ENCODE assay signal across 1 cellular context in the genomic region with DNA sequence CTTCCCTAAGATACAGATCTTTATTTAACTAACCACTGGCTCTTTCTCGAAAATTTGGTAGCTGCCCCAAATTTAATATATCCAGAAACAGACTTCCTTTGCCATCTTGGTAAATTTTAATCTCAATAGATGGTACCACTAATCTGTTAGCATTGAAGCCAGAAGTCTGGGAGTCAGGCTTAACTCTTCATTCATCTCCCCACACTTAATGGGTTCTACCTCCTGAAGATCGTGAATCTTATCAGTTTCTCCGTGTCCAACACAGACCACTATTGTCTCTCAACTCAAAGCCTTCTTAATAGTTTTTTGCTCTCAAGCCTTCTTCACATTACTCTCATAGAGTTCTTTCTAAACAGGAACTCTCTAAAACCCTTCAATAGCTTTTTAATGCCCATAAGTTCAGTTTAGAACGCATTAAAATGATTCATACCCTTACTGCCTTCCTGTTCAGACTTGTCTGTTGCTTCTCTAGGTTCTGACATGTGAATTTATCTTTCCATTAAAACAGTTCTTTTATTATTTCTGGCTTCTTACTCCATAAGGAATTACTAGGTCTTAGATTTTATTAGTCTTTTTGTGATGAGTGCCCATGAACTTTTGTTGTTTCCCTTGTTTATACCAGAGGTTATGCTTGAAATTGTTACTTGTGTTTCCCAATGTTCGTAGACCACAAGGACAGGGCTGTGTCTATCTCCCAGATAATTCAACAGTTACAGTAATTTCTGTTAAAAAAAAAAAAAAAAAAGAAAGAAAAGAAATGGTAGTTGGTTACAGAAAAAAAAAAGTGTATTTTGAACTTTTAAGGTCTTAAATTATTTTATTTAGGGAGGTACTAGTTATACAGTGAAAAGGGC.
TF ChIP-seq lines count a peak whose summit lies in the region.

No MANE protein-coding gene starts in this region.

TF ChIP-seq in HEK293, 187 proteins besides CTCF, POLR2A, EP300 and RAD21 (continued from another document and continues in another):
- TF ChIP-seq, protein P1, sequence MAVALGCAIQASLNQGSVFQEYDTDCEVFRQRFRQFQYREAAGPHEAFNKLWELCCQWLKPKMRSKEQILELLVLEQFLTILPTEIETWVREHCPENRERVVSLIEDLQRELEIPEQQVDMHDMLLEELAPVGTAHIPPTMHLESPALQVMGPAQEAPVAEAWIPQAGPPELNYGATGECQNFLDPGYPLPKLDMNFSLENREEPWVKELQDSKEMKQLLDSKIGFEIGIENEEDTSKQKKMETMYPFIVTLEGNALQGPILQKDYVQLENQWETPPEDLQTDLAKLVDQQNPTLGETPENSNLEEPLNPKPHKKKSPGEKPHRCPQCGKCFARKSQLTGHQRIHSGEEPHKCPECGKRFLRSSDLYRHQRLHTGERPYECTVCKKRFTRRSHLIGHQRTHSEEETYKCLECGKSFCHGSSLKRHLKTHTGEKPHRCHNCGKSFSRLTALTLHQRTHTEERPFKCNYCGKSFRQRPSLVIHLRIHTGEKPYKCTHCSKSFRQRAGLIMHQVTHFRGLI (tag by site-specific recombination; IDR thresholded peaks at IDR 0.05), result 0 out of 2 replicates have a peak, but pooled peaks have one; percentile 24
- TF ChIP-seq, protein P2, sequence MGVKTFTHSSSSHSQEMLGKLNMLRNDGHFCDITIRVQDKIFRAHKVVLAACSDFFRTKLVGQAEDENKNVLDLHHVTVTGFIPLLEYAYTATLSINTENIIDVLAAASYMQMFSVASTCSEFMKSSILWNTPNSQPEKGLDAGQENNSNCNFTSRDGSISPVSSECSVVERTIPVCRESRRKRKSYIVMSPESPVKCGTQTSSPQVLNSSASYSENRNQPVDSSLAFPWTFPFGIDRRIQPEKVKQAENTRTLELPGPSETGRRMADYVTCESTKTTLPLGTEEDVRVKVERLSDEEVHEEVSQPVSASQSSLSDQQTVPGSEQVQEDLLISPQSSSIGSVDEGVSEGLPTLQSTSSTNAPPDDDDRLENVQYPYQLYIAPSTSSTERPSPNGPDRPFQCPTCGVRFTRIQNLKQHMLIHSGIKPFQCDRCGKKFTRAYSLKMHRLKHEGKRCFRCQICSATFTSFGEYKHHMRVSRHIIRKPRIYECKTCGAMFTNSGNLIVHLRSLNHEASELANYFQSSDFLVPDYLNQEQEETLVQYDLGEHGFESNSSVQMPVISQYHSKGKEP (tag by site-specific recombination; IDR thresholded peaks at IDR 0.05), result 0 out of 2 replicates have a peak, but pooled peaks have one; percentile 25
- TF ChIP-seq ZNF529 (tag by site-specific recombination; IDR thresholded peaks at IDR 0.05; ENCODE audit: insufficient replicate concordance) (no peak), ZNF23 (tag by site-specific recombination; IDR thresholded peaks at IDR 0.05; ENCODE audit: borderline replicate concordance) (no peak), GLIS1 (tag by site-specific recombination; IDR thresholded peaks at IDR 0.05) (no peak), ZEB2 (tag by site-specific recombination; IDR thresholded peaks at IDR 0.05) (peak; percentile 69; the same call in 1 of the 2 replicates), ZNF391 (tag by site-specific recombination; IDR thresholded peaks at IDR 0.05; ENCODE audit: borderline replicate concordance, low read depth) (no peak), ZSCAN30 (tag by site-specific recombination; IDR thresholded peaks at IDR 0.05) (0 out of 2 replicates have a peak, but pooled peaks have one; percentile 9), ZNF24 (tag by site-specific recombination; IDR thresholded peaks at IDR 0.05) (no peak), SP3 (tag by site-specific recombination; IDR thresholded peaks at IDR 0.05) (no peak), ZNF660 (tag by site-specific recombination; IDR thresholded peaks at IDR 0.05) (no peak), KLF8 (tag by site-specific recombination; IDR thresholded peaks at IDR 0.05) (no peak), ZNF10 (tag by site-specific recombination; IDR thresholded peaks at IDR 0.05) (no peak), SCRT2 (tag by site-specific recombination; IDR thresholded peaks at IDR 0.05) (peak; percentile 80), ZNF426 (tag by site-specific recombination; IDR thresholded peaks at IDR 0.05) (no peak), GFI1B (tag by site-specific recombination; IDR thresholded peaks at IDR 0.05) (no peak), ZFP69B (tag by site-specific recombination; IDR thresholded peaks at IDR 0.05) (no peak), MEIS1 (CRISPR knock-in tag; IDR thresholded peaks at IDR 0.05; ENCODE audit: borderline replicate concordance) (no peak), ZNF701 (tag by site-specific recombination; IDR thresholded peaks at IDR 0.05) (no peak), ZXDB (tag by site-specific recombination; IDR thresholded peaks at IDR 0.05) (peak; percentile 73), ZNF596 (tag by site-specific recombination; IDR thresholded peaks at IDR 0.05) (no peak), ZNF335 (tag by site-specific recombination; conservative IDR thresholded peaks at IDR 0.05) (no peak), ZNF311 (tag by site-specific recombination; IDR thresholded peaks at IDR 0.05; ENCODE audit: borderline replicate concordance) (no peak), KLF9 (tag by site-specific recombination; IDR thresholded peaks at IDR 0.05; ENCODE audit: low read depth) (no peak), YY2 (tag by site-specific recombination; IDR thresholded peaks at IDR 0.05) (no peak), SP7 (tag by site-specific recombination; IDR thresholded peaks at IDR 0.05) (peak; percentile 72), ZFP41 (tag by site-specific recombination; IDR thresholded peaks at IDR 0.05; ENCODE audit: borderline replicate concordance) (no peak), SP2 (tag by site-specific recombination; IDR thresholded peaks at IDR 0.05) (no peak), ZNF266 (tag by site-specific recombination; IDR thresholded peaks at IDR 0.05; ENCODE audit: low read depth) (no peak), ZNF157 (tag by site-specific recombination; IDR thresholded peaks at IDR 0.05) (no peak), GLI4 (tag by site-specific recombination; IDR thresholded peaks at IDR 0.05) (no peak), BCL11B (tag by site-specific recombination; IDR thresholded peaks at IDR 0.05; ENCODE audit: low read depth) (no peak), ZNF560 (tag by site-specific recombination; IDR thresholded peaks at IDR 0.05; ENCODE audit: borderline replicate concordance) (no peak), ZNF138 (tag by site-specific recombination; IDR thresholded peaks at IDR 0.05; ENCODE audit: borderline replicate concordance) (no peak)
- TF ChIP-seq, protein P3, sequence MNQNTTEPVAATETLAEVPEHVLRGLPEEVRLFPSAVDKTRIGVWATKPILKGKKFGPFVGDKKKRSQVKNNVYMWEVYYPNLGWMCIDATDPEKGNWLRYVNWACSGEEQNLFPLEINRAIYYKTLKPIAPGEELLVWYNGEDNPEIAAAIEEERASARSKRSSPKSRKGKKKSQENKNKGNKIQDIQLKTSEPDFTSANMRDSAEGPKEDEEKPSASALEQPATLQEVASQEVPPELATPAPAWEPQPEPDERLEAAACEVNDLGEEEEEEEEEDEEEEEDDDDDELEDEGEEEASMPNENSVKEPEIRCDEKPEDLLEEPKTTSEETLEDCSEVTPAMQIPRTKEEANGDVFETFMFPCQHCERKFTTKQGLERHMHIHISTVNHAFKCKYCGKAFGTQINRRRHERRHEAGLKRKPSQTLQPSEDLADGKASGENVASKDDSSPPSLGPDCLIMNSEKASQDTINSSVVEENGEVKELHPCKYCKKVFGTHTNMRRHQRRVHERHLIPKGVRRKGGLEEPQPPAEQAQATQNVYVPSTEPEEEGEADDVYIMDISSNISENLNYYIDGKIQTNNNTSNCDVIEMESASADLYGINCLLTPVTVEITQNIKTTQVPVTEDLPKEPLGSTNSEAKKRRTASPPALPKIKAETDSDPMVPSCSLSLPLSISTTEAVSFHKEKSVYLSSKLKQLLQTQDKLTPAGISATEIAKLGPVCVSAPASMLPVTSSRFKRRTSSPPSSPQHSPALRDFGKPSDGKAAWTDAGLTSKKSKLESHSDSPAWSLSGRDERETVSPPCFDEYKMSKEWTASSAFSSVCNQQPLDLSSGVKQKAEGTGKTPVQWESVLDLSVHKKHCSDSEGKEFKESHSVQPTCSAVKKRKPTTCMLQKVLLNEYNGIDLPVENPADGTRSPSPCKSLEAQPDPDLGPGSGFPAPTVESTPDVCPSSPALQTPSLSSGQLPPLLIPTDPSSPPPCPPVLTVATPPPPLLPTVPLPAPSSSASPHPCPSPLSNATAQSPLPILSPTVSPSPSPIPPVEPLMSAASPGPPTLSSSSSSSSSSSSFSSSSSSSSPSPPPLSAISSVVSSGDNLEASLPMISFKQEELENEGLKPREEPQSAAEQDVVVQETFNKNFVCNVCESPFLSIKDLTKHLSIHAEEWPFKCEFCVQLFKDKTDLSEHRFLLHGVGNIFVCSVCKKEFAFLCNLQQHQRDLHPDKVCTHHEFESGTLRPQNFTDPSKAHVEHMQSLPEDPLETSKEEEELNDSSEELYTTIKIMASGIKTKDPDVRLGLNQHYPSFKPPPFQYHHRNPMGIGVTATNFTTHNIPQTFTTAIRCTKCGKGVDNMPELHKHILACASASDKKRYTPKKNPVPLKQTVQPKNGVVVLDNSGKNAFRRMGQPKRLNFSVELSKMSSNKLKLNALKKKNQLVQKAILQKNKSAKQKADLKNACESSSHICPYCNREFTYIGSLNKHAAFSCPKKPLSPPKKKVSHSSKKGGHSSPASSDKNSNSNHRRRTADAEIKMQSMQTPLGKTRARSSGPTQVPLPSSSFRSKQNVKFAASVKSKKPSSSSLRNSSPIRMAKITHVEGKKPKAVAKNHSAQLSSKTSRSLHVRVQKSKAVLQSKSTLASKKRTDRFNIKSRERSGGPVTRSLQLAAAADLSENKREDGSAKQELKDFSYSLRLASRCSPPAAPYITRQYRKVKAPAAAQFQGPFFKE (tag by site-specific recombination; IDR thresholded peaks at IDR 0.05; ENCODE audit: borderline replicate concordance), result no peak
- TF ChIP-seq, protein P4, sequence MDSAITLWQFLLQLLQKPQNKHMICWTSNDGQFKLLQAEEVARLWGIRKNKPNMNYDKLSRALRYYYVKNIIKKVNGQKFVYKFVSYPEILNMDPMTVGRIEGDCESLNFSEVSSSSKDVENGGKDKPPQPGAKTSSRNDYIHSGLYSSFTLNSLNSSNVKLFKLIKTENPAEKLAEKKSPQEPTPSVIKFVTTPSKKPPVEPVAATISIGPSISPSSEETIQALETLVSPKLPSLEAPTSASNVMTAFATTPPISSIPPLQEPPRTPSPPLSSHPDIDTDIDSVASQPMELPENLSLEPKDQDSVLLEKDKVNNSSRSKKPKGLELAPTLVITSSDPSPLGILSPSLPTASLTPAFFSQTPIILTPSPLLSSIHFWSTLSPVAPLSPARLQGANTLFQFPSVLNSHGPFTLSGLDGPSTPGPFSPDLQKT (IDR thresholded peaks at IDR 0.05; ENCODE audit: borderline replicate concordance, low read depth, low read length), result no peak
- TF ChIP-seq, protein P5, sequence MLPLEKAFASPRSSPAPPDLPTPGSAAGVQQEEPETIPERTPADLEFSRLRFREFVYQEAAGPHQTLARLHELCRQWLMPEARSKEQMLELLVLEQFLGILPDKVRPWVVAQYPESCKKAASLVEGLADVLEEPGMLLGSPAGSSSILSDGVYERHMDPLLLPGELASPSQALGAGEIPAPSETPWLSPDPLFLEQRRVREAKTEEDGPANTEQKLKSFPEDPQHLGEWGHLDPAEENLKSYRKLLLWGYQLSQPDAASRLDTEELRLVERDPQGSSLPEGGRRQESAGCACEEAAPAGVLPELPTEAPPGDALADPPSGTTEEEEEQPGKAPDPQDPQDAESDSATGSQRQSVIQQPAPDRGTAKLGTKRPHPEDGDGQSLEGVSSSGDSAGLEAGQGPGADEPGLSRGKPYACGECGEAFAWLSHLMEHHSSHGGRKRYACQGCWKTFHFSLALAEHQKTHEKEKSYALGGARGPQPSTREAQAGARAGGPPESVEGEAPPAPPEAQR (tag by site-specific recombination; IDR thresholded peaks at IDR 0.05), result no peak
- TF ChIP-seq, protein P6, sequence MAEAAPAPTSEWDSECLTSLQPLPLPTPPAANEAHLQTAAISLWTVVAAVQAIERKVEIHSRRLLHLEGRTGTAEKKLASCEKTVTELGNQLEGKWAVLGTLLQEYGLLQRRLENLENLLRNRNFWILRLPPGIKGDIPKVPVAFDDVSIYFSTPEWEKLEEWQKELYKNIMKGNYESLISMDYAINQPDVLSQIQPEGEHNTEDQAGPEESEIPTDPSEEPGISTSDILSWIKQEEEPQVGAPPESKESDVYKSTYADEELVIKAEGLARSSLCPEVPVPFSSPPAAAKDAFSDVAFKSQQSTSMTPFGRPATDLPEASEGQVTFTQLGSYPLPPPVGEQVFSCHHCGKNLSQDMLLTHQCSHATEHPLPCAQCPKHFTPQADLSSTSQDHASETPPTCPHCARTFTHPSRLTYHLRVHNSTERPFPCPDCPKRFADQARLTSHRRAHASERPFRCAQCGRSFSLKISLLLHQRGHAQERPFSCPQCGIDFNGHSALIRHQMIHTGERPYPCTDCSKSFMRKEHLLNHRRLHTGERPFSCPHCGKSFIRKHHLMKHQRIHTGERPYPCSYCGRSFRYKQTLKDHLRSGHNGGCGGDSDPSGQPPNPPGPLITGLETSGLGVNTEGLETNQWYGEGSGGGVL (tag by site-specific recombination; IDR thresholded peaks at IDR 0.05), result no peak
- TF ChIP-seq, protein P7, sequence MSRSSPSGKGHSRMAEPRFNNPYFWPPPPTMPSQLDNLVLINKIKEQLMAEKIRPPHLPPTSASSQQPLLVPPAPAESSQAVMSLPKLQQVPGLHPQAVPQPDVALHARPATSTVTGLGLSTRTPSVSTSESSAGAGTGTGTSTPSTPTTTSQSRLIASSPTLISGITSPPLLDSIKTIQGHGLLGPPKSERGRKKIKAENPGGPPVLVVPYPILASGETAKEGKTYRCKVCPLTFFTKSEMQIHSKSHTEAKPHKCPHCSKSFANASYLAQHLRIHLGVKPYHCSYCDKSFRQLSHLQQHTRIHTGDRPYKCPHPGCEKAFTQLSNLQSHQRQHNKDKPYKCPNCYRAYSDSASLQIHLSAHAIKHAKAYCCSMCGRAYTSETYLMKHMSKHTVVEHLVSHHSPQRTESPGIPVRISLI (tag by site-specific recombination; IDR thresholded peaks at IDR 0.05), result no peak
- TF ChIP-seq, protein P8, sequence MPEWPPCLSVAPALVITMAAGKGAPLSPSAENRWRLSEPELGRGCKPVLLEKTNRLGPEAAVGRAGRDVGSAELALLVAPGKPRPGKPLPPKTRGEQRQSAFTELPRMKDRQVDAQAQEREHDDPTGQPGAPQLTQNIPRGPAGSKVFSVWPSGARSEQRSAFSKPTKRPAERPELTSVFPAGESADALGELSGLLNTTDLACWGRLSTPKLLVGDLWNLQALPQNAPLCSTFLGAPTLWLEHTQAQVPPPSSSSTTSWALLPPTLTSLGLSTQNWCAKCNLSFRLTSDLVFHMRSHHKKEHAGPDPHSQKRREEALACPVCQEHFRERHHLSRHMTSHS (tag by site-specific recombination; IDR thresholded peaks at IDR 0.05), result no peak
- TF ChIP-seq, protein P9, sequence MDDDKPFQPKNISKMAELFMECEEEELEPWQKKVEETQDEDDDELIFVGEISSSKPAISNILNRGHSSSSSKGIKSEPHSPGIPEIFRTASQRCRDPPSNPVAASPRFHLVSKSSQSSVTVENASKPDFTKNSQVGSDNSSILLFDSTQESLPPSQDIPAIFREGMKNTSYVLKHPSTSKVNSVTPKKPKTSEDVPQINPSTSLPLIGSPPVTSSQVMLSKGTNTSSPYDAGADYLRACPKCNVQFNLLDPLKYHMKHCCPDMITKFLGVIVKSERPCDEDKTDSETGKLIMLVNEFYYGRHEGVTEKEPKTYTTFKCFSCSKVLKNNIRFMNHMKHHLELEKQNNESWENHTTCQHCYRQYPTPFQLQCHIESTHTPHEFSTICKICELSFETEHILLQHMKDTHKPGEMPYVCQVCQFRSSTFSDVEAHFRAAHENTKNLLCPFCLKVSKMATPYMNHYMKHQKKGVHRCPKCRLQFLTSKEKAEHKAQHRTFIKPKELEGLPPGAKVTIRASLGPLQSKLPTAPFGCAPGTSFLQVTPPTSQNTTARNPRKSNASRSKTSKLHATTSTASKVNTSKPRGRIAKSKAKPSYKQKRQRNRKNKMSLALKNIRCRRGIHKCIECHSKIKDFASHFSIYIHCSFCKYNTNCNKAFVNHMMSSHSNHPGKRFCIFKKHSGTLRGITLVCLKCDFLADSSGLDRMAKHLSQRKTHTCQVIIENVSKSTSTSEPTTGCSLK (tag by site-specific recombination; IDR thresholded peaks at IDR 0.05), result no peak
